Comparison of ENCODE assay signal across 21 cellular contexts in the genomic region with DNA sequence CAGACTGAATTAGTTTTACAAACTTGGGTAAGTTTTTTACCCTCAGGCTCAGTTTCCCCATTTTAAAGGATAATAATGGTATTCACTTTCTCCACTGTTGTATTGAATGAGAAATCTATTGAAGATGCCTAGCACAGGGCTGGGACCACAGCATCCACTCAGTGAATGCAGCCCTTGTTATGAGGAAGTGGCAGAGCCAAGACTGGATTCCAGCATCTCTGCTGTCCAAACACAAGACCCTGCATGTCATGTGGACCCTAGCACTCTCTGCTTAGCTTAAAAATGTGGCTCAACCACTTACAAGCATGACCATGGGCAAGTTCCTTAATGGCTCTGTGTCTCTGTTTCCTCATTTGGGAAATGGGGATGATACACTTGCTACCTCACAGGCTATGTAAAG. TPM values are rescaled to one million over a fixed set of nuclear protein-coding genes. Genes with fewer than 3 reads are reported as not detected.
DNase-seq lines count a peak whose midpoint lies in the region; ATAC-seq, FAIRE-seq and TF ChIP-seq lines count a peak whose summit lies in the region.
"Had no signal": no experiment of that assay in that cellular context is flagged by ENCODE, and none has a peak within 500 bp of the region (broad histone marks: within the 10 kb centered on the region; RNA-seq: fewer than 3 reads in every experiment).

No MANE protein-coding gene starts in this region.

- H3K27ac ChIP-seq in dorsolateral prefrontal cortex, result peak overlapping the region in 49 of 59 donors; percentile 2 to 79 (median 47)
- H3K27ac ChIP-seq: BLaER1 treated with 17β-estradiol and CSF1 and Interleukin-3, amounts not matched to agents 10 nM and 100 nM; SK-N-MC had no signal

- ATAC-seq in GM18520 (IDR thresholded peaks at IDR 0.05; ENCODE audit: unreplicated experiment), result no peak
- ATAC-seq in GM19328 (IDR thresholded peaks at IDR 0.05; ENCODE audit: unreplicated experiment), result no peak

- no peak for DNase-seq in GM12891 (ENCODE audit: insufficient read length, low spot score)
- peak in 4 of 10 donors; percentile 20 to 49 (median 41) for DNase-seq in dorsolateral prefrontal cortex
- DNase-seq in hippocampal formation (lab: John Stamatoyannopoulos, UW), result peak; percentile 8
- peak; percentile 45 for DNase-seq in putamen (ENCODE audit: low spot score)
- DNase-seq in NCI-H524 (lab: John Stamatoyannopoulos, UW), result no peak
- DNase-seq: CD8-positive, alpha-beta memory T cell; DMS53; EL; GOT3; Karpas-422; NCI-H1105; NCI-H1694; NCI-H510A; NCI-H774; Right ventricle myocardium superior had no signal

- TF ChIP-seq CTCF in dorsolateral prefrontal cortex (IDR thresholded peaks at IDR 0.05 in 54 of 56, conservative IDR thresholded peaks at IDR 0.05 in 2 of 56; ENCODE audit: low read depth in 1 of 56, partially characterized antibody in 56 of 56), result no peak

- no peak for TF ChIP-seq POLR2A in GM12891 (IDR thresholded peaks at IDR 0.05; ENCODE audit: low read depth, low read length)

- no peaks in the 10 kb centered on the region for H3K27me3 ChIP-seq in dorsolateral prefrontal cortex
- H3K27me3 ChIP-seq: BLaER1 treated with 17β-estradiol and CSF1 and Interleukin-3, amounts not matched to agents 10 nM and 100 nM had no signal

- no peak for FAIRE-seq in GM12891 (lab: Jason Lieb, UNC)
- FAIRE-seq: GM12892, GM18507 had no signal

- intact Hi-C loops in dorsolateral prefrontal cortex (cut with DNase I), result no loop called here

- H3K4me3 ChIP-seq in dorsolateral prefrontal cortex, result no peak overlapping the region
- H3K4me3 ChIP-seq: BLaER1 treated with 17β-estradiol and CSF1 and Interleukin-3, amounts not matched to agents 10 nM and 100 nM; SK-N-MC had no signal

TF ChIP-seq in GM12891, 5 proteins besides CTCF, POLR2A, EP300 and RAD21:
- TF ChIP-seq PAX5 (IDR thresholded peaks at IDR 0.05; ENCODE audit: insufficient read depth, low read length, severe bottlenecking) (no peak), SPI1 (IDR thresholded peaks at IDR 0.05; ENCODE audit: low read depth, low read length) (0 out of 2 replicates have a peak, but pooled peaks have one; percentile 9)

RNA-seq across cellular contexts. Expression of gene TRIM9, which starts 24.1 kb away (rescaled TPM):
- 0.08 TPM for polyA plus RNA-seq in GM12891 (2012; ENCODE audit: low read depth, missing spikeins)
- total RNA-seq in dorsolateral prefrontal cortex, result 100 to 1,000 TPM; 145 to 347 (median 241) TPM

Comparison
In these comparisons a context has a peak if more than half of its experiments do, and no peak if none do; other contexts are left out.
1. DNase-seq: peak in hippocampal formation (2 of 2) and putamen (single experiment); none in GM12891 (single experiment) and NCI-H524 (0 of 2).